Comparison of ENCODE assay signal across 1 cellular context in the genomic region with DNA sequence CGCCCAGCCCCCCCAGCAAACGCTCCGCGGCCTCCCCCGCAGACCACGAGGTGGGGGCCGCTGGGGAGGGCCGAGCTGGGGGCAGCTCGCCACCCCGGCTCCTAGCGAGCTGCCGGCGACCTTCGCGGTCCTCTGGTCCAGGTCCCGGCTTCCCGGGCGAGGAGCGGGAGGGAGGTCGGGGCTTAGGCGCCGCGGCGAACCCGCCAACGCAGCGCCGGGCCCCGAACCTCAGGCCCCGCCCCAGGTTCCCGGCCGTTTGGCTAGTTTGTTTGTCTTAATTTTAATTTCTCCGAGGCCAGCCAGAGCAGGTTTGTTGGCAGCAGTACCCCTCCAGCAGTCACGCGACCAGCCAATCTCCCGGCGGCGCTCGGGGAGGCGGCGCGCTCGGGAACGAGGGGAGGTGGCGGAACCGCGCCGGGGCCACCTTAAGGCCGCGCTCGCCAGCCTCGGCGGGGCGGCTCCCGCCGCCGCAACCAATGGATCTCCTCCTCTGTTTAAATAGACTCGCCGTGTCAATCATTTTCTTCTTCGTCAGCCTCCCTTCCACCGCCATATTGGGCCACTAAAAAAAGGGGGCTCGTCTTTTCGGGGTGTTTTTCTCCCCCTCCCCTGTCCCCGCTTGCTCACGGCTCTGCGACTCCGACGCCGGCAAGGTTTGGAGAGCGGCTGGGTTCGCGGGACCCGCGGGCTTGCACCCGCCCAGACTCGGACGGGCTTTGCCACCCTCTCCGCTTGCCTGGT.
TF ChIP-seq lines count a peak whose summit lies in the region.

A gene (plus strand): TSS at position 524 of the 741 bp plus-strand sequence. CDS start 472 bp downstream, outside the sequence.

TF ChIP-seq in WTC11, 78 proteins besides CTCF, POLR2A, EP300 and RAD21 (continued from another document):
- TF ChIP-seq, protein P1, sequence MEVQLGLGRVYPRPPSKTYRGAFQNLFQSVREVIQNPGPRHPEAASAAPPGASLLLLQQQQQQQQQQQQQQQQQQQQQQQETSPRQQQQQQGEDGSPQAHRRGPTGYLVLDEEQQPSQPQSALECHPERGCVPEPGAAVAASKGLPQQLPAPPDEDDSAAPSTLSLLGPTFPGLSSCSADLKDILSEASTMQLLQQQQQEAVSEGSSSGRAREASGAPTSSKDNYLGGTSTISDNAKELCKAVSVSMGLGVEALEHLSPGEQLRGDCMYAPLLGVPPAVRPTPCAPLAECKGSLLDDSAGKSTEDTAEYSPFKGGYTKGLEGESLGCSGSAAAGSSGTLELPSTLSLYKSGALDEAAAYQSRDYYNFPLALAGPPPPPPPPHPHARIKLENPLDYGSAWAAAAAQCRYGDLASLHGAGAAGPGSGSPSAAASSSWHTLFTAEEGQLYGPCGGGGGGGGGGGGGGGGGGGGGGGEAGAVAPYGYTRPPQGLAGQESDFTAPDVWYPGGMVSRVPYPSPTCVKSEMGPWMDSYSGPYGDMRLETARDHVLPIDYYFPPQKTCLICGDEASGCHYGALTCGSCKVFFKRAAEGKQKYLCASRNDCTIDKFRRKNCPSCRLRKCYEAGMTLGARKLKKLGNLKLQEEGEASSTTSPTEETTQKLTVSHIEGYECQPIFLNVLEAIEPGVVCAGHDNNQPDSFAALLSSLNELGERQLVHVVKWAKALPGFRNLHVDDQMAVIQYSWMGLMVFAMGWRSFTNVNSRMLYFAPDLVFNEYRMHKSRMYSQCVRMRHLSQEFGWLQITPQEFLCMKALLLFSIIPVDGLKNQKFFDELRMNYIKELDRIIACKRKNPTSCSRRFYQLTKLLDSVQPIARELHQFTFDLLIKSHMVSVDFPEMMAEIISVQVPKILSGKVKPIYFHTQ (CRISPR knock-in tag; IDR thresholded peaks at IDR 0.05) = no peak
- 0 out of 2 replicates have a peak, but pooled peaks have one; percentile 27 for TF ChIP-seq CREM (CRISPR knock-in tag; IDR thresholded peaks at IDR 0.05)
- TF ChIP-seq, protein P2, sequence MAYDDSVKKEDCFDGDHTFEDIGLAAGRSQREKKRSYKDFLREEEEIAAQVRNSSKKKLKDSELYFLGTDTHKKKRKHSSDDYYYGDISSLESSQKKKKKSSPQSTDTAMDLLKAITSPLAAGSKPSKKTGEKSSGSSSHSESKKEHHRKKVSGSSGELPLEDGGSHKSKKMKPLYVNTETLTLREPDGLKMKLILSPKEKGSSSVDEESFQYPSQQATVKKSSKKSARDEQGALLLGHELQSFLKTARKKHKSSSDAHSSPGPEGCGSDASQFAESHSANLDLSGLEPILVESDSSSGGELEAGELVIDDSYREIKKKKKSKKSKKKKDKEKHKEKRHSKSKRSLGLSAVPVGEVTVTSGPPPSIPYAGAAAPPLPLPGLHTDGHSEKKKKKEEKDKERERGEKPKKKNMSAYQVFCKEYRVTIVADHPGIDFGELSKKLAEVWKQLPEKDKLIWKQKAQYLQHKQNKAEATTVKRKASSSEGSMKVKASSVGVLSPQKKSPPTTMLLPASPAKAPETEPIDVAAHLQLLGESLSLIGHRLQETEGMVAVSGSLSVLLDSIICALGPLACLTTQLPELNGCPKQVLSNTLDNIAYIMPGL (CRISPR knock-in tag; IDR thresholded peaks at IDR 0.05) = 0 out of 2 replicates have a peak, but pooled peaks have one; percentile 60
- 0 out of 2 replicates have a peak, but pooled peaks have one; percentile 31 for TF ChIP-seq ETV6 (CRISPR knock-in tag; IDR thresholded peaks at IDR 0.05)
- TF ChIP-seq MYBL2 (CRISPR knock-in tag; IDR thresholded peaks at IDR 0.05) = 0 out of 2 replicates have a peak, but pooled peaks have one; percentile 34
- TF ChIP-seq NFE2L1 (CRISPR knock-in tag; IDR thresholded peaks at IDR 0.05) = 0 out of 2 replicates have a peak, but pooled peaks have one; percentile 24
- TF ChIP-seq NR2C2 (CRISPR knock-in tag; IDR thresholded peaks at IDR 0.05) = no peak
- TF ChIP-seq SP1 (CRISPR knock-in tag; conservative IDR thresholded peaks at IDR 0.05) = peak; percentile 40; the same call in 1 of the 2 replicates
